In genomic region chr1:1616838-1617237, GRCh38 we compare ENCODE assay signal across 6 cellular contexts. TPM values are rescaled to one million over a fixed set of nuclear protein-coding genes. Genes with fewer than 3 reads are reported as not detected.
A peak's percentile ranks its signal among the peaks of the same experiment; 100 is the strongest.
DNase-seq lines count a peak whose midpoint lies in the region; ATAC-seq and TF ChIP-seq lines count a peak whose summit lies in the region.

No MANE protein-coding gene starts in this region.

- H3K4me1 ChIP-seq in ES-I3 (ENCODE audit: insufficient read depth, low read length) (no peaks in the 10 kb centered on the region; the same call in 1 of the 2 replicates), ascending aorta (peaks cover 15 to 25% of the 10 kb centered on the region in 2 donors)

- no peaks in the 10 kb centered on the region for H3K9me3 ChIP-seq in ES-I3 (ENCODE audit: control insufficient read depth, insufficient read depth, low read length)
- H3K9me3 ChIP-seq in ascending aorta = no peaks in the 10 kb centered on the region

- peaks cover 24 to 37% (median 27%) of the 10 kb centered on the region in 3 donors for H3K4me1 Mint-ChIP-seq in naive B cell

- no peaks in the 10 kb centered on the region; the same call in 1 of the 2 replicates for H3K36me3 ChIP-seq in ES-I3 (ENCODE audit: insufficient read depth, low read length)
- peaks cover 0 to 6% of the 10 kb centered on the region in 2 donors for H3K36me3 ChIP-seq in ascending aorta

- no peak for TF ChIP-seq CTCF in ascending aorta (IDR thresholded peaks at IDR 0.05)

- peak overlapping the region; percentile 100 for H3K9ac ChIP-seq in ES-I3 (ENCODE audit: low read depth, low read length)

- peak overlapping the region in 4 of 6 donors; percentile 60 to 94 (median 75) for H3K27ac Mint-ChIP-seq in naive B cell

- no peaks in the 10 kb centered on the region for H3K9me3 Mint-ChIP-seq in naive B cell

- intact Hi-C loops in ascending aorta (cut with DNase I) = loop anchor here (5.0 to 10.0 kb wide), 3 partner anchors 40 to 290 kb away; partner anchors contain the start of genes CDK11B and MRPL20

- peak overlapping the region; percentile 72 to 98 (median 85) for H3K4me3 Mint-ChIP-seq in naive B cell

- no peak for ATAC-seq in naive B cell (ENCODE audit: low read depth in 2 of 2)
- no peak for ATAC-seq in GM21576 (IDR thresholded peaks at IDR 0.05; ENCODE audit: unreplicated experiment)

- H3K27me3 ChIP-seq in ascending aorta = no peaks in the 10 kb centered on the region

- DNase-seq in ascending aorta (ENCODE audit: low spot score in 2 of 2) (no peak), naive B cell (no peak), NCI-H146 (lab: John Stamatoyannopoulos, UW) (no peak), NCI-H345 treated with DMSO at 0.1 percent for 48 hours (lab: John Stamatoyannopoulos, UW; ENCODE audit: unreplicated experiment) (no peak)

- H3K4me3 ChIP-seq in ascending aorta = peak overlapping the region; percentile 97 to 100

- no peaks in the 10 kb centered on the region for H3K27me3 Mint-ChIP-seq in naive B cell

- H3K36me3 Mint-ChIP-seq in naive B cell = no peaks in the 10 kb centered on the region

- no peak overlapping the region for H3K27ac ChIP-seq in ascending aorta

RNA-seq across cellular contexts. Expression of gene MIB2, which starts 1.5 kb away (rescaled TPM):
- 96.9 TPM for total RNA-seq in ascending aorta
- polyA plus RNA-seq in naive B cell (ENCODE audit: low read depth in 6 of 6) = 10 to 100 TPM; 11.0 to 20.6 (median 13.1) TPM

RNA-seq across cellular contexts. Expression of gene MMP23B, which starts 15.1 kb away (rescaled TPM):
- 71.3 TPM for total RNA-seq in ascending aorta
- polyA plus RNA-seq in naive B cell (ENCODE audit: low read depth in 6 of 6) = under 1 TPM in 4 of 6 donors, not detected in 2; 0.35 to 0.74 (median 0.53) TPM

RNA-seq across cellular contexts. Expression of gene FNDC10, which starts 16.9 kb away (rescaled TPM):
- total RNA-seq in ascending aorta = 1.8 TPM
- polyA plus RNA-seq in naive B cell (ENCODE audit: low read depth in 6 of 6) = under 1 TPM in 3 of 6 donors, not detected in 3; 0.13 to 0.75 (median 0.19) TPM

RNA-seq across cellular contexts. Expression of gene CDK11B, which starts 42.0 kb away (rescaled TPM):
- total RNA-seq in ascending aorta = 24.8 TPM
- 10 to 100 TPM in 1 of 6 donors, 1 to 10 TPM in 5; 2.2 to 17.5 (median 8.4) TPM for polyA plus RNA-seq in naive B cell (ENCODE audit: low read depth in 6 of 6)

RNA-seq across cellular contexts. Expression of gene SSU72, which starts 42.2 kb away (rescaled TPM):
- total RNA-seq in ascending aorta = 50.1 TPM
- 100 to 1,000 TPM; 165 to 257 (median 213) TPM for polyA plus RNA-seq in naive B cell (ENCODE audit: low read depth in 6 of 6)
